In the genomic region with DNA sequence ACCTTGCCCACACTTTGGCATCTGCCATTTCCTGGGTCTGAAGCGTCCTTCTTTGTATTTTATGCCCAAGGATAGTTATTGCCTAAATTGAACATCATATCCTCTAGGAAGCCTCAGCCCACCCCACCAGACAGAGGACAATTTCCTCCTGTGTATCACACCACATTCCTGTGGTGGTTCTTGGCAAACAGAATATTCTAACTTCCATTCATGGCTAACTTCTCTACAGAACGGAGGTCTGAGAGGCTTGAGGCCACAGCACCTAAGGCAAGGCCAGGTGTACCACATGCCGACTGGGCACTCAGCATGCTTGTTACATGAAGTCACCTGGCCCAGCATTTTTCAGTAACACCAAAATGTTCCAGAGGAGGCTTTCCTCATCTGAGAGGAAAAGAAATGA, we compare ENCODE assay signal across 19 cellular contexts. TPM values are rescaled to one million over a fixed set of nuclear protein-coding genes. Genes with fewer than 3 reads are reported as not detected.
DNase-seq lines count a peak whose midpoint lies in the region; ATAC-seq, FAIRE-seq and TF ChIP-seq lines count a peak whose summit lies in the region.
"Had no signal": no experiment of that assay in that cellular context is flagged by ENCODE, and none has a peak within 500 bp of the region (broad histone marks: within the 10 kb centered on the region; RNA-seq: fewer than 3 reads in every experiment).

No MANE protein-coding gene starts in this region.

- no peaks in the 10 kb centered on the region for H3K27me3 Mint-ChIP-seq in MCF 10A (ENCODE audit: insufficient read depth, unreplicated experiment)

- H3K36me3 ChIP-seq in breast epithelium (no peaks in the 10 kb centered on the region), bronchial epithelial cell (ENCODE audit: control insufficient read depth, insufficient read depth, low read length) (peaks cover 1% of the 10 kb centered on the region)

- BruUV-seq in MCF 10A (replicated peaks; lab: Mats Ljungman, UMichigan) = no TSS peak

- no peak for TF ChIP-seq POLR2A in breast epithelium (IDR thresholded peaks at IDR 0.05)

- intact Hi-C loops in MCF 10A (cut with micrococcal nuclease) (no loop called here), breast epithelium (cut with DNase I; ENCODE audit: low total_unique reads) (no loop called here)

- H3K4me1 Mint-ChIP-seq in MCF 10A (ENCODE audit: insufficient read depth, unreplicated experiment) = peaks cover 17% of the 10 kb centered on the region

- peaks cover 35% of the 10 kb centered on the region for H3K36me3 Mint-ChIP-seq in MCF 10A (ENCODE audit: insufficient read depth, unreplicated experiment)

- H3K27ac Mint-ChIP-seq in MCF 10A (ENCODE audit: low read depth, unreplicated experiment) = peak overlapping the region; percentile 80

- H3K4me3 Mint-ChIP-seq in MCF 10A (ENCODE audit: unreplicated experiment) = no peak overlapping the region

- no peak overlapping the region for H3K27ac ChIP-seq in breast epithelium
- H3K27ac ChIP-seq: BLaER1 treated with 17β-estradiol and CSF1 and Interleukin-3, amounts not matched to agents 10 nM and 100 nM had no signal

- FAIRE-seq in bronchial epithelial cell (lab: Jason Lieb, UNC) = no peak
- FAIRE-seq: GM12878, HTR-8/SVneo had no signal

- H3K4me1 ChIP-seq in breast epithelium = no peaks in the 10 kb centered on the region

- no peak overlapping the region for H3K4me3 ChIP-seq in breast epithelium
- H3K4me3 ChIP-seq in bronchial epithelial cell (ENCODE audit: low read depth, low read length) = no peak overlapping the region
- H3K4me3 ChIP-seq: BLaER1 treated with 17β-estradiol and CSF1 and Interleukin-3, amounts not matched to agents 10 nM and 100 nM; GM12878 had no signal

- H3K27me3 ChIP-seq in breast epithelium = peaks cover 0 to 8% of the 10 kb centered on the region in 2 donors
- no peaks in the 10 kb centered on the region for H3K27me3 ChIP-seq in bronchial epithelial cell (ENCODE audit: control insufficient read depth, insufficient read depth, low read length)

- H3K9me3 Mint-ChIP-seq in MCF 10A (ENCODE audit: unreplicated experiment) = peaks cover 11% of the 10 kb centered on the region

- peak; percentile 44 for DNase-seq in MCF 10A (ENCODE audit: unreplicated experiment)
- DNase-seq in breast epithelium (ENCODE audit: low spot score in 2 of 2) = no peak
- peak; percentile 84 for DNase-seq in bronchial epithelial cell (ENCODE audit: low read depth)
- DNase-seq in iris pigment epithelial cell (ENCODE audit: low read depth) = peak; percentile 57
- no peak for DNase-seq in GM19240 (ENCODE audit: insufficient read length, low spot score)
- no peak for DNase-seq in stimulated activated CD4-positive, alpha-beta T cell treated with anti-CD3 and anti-CD28 coated beads, Interleukin-4, amount 100 ng/mL, for 4 hours
- DNase-seq: DMS 273 treated with DMSO at 0.1 percent for 48 hours, GOT3, NCI-H1048, NCI-H1694, NCI-H446 treated with DMSO at 0.1 percent for 48 hours, NCI-H748 treated with DMSO at 0.1 percent for 48 hours, Right ventricle myocardium superior had no signal

- CTCF ChIA-PET in MCF 10A (lab: Yijun Ruan, JAX) = no interaction called here

- TF ChIP-seq CTCF in MCF 10A (IDR thresholded peaks at IDR 0.05; ENCODE audit: unreplicated experiment) (no peak), breast epithelium (IDR thresholded peaks at IDR 0.05) (no peak), bronchial epithelial cell (IDR thresholded peaks at IDR 0.05; ENCODE audit: insufficient read depth, low read length, severe bottlenecking) (no peak)

- peaks cover 8 to 29% of the 10 kb centered on the region in 2 donors for H3K9me3 ChIP-seq in breast epithelium

- ATAC-seq in GM21619 (IDR thresholded peaks at IDR 0.05; ENCODE audit: unreplicated experiment) (no peak), GM18861 (IDR thresholded peaks at IDR 0.05; ENCODE audit: unreplicated experiment) (no peak)
- ATAC-seq: GM12878, SK-N-SH treated with all-trans-retinoic acid at 6 μM for 48 hours had no signal

- POLR2A ChIA-PET in MCF 10A (lab: Yijun Ruan, JAX) = no interaction called here

RNA-seq across cellular contexts. Expression of a gene that starts 42.4 kb away (rescaled TPM):
- total RNA-seq in MCF 10A (2022) (37.6 and 42.4 TPM in 2 replicates), breast epithelium (10 to 100 TPM; 28.1 to 81.4 (median 32.1) TPM), bronchial epithelial cell (7.7 and 10.8 TPM in 2 replicates)

Comparison
In these comparisons a context has a peak if more than half of its experiments do, and no peak if none do; other contexts are left out.
1. DNase-seq: peak in MCF 10A (single experiment), bronchial epithelial cell (single experiment) and iris pigment epithelial cell (single experiment); none in breast epithelium (0 of 2), GM19240 (single experiment) and stimulated activated CD4-positive, alpha-beta T cell treated with anti-CD3 and anti-CD28 coated beads, Interleukin-4, amount 100 ng/mL, for 4 hours (0 of 2).